In genomic region chr5:139295692-139296091, GRCh38 we compare ENCODE assay signal across 7 cellular contexts. TPM values are rescaled to one million over a fixed set of nuclear protein-coding genes. Genes with fewer than 3 reads are reported as not detected.
DNase-seq lines count a peak whose midpoint lies in the region; ATAC-seq and TF ChIP-seq lines count a peak whose summit lies in the region.

No MANE protein-coding gene starts in this region.

- TF ChIP-seq CTCF in HFFc6 (IDR thresholded peaks at IDR 0.05) (no peak), VCaP (conservative IDR thresholded peaks at IDR 0.05) (no peak)

- H3K36me3 Mint-ChIP-seq in HFFc6 (ENCODE audit: low read depth) = peaks cover 29% of the 10 kb centered on the region

- H3K4me3 ChIP-seq in skin epidermis = peak overlapping the region; percentile 71 to 97 (median 89)

- H3K27ac ChIP-seq in VCaP (peak overlapping the region; percentile 100), skin epidermis (peak overlapping the region in 8 of 21 experiments; percentile 13 to 99 (median 98))

- H3K9me3 Mint-ChIP-seq in HFFc6 = no peaks in the 10 kb centered on the region

- DNase-seq in HFFc6 (no peak), glomerular visceral epithelial cell (ENCODE audit: extremely low spot score) (peak; percentile 37), MV-4-11 (lab: John Stamatoyannopoulos, UW) (no peak)

- H3K4me1 Mint-ChIP-seq in HFFc6 (ENCODE audit: low read depth) = peaks cover 52% of the 10 kb centered on the region

- peak overlapping the region; percentile 99 for H3K27ac Mint-ChIP-seq in HFFc6

- no peak for ATAC-seq in HG03196 (IDR thresholded peaks at IDR 0.05; ENCODE audit: unreplicated experiment)
- ATAC-seq in GM19351 (IDR thresholded peaks at IDR 0.05; ENCODE audit: unreplicated experiment) = no peak

- no peaks in the 10 kb centered on the region; the same call in 1 of the 2 replicates for H3K27me3 Mint-ChIP-seq in HFFc6 (ENCODE audit: insufficient read depth)

- H3K4me3 Mint-ChIP-seq in HFFc6 = peak overlapping the region; percentile 99

RNA-seq across cellular contexts. Expression of gene MATR3, which starts 2.2 kb away (rescaled TPM):
- total RNA-seq in HFFc6 (2021; fragmentation: NEBNext Ultra II Directional; extraction: Animal tissue kit (Norgen Biotek cat#: 25700)) = 100 to 1,000 TPM; 117 to 179 (median 140) TPM

RNA-seq across cellular contexts. Expression of gene PAIP2, which starts 46.0 kb away (rescaled TPM):
- total RNA-seq in HFFc6 (2021; fragmentation: NEBNext Ultra II Directional; extraction: Animal tissue kit (Norgen Biotek cat#: 25700)) = 10 to 100 TPM; 55.1 to 64.8 (median 59.8) TPM
